In the genomic region with DNA sequence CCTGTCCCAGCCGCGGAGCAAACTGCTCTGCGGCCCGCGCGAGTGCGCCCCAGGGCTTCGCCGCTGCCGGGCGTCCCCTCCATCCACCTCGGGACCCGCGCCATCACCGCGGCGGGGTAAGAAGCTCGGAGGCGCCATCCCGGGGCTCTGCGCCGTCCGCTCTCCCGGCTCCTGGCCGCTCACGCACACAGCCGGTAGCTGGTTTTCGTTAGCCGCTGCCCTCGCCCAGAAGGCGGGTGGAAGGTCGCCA, we compare ENCODE assay signal across 8 cellular contexts. TPM values are rescaled to one million over a fixed set of nuclear protein-coding genes. Genes with fewer than 3 reads are reported as not detected.
DNase-seq lines count a peak whose midpoint lies in the region; ATAC-seq and TF ChIP-seq lines count a peak whose summit lies in the region.

No MANE protein-coding gene starts in this region.

- H3K4me1 Mint-ChIP-seq in central memory CD8-positive, alpha-beta T cell = peaks cover 16% of the 10 kb centered on the region
- H3K4me1 Mint-ChIP-seq in naive B cell = peaks cover 26 to 60% (median 30%) of the 10 kb centered on the region in 3 donors

- H3K27ac Mint-ChIP-seq in central memory CD8-positive, alpha-beta T cell (ENCODE audit: low read depth) = no peak overlapping the region
- H3K27ac Mint-ChIP-seq in naive B cell = peak overlapping the region in 4 of 6 donors; percentile 67 to 89 (median 84)

- H3K27me3 Mint-ChIP-seq in central memory CD8-positive, alpha-beta T cell = peaks cover 84% of the 10 kb centered on the region
- H3K27me3 Mint-ChIP-seq in naive B cell = peaks cover 49 to 79% (median 63%) of the 10 kb centered on the region in 3 donors

- TF ChIP-seq CTCF in BJ (IDR thresholded peaks at IDR 0.05; ENCODE audit: insufficient read depth, low read depth, low read length) = no peak

- peak overlapping the region; percentile 67 for H3K4me3 Mint-ChIP-seq in central memory CD8-positive, alpha-beta T cell
- H3K4me3 Mint-ChIP-seq in naive B cell = peak overlapping the region; percentile 82 to 94 (median 91)

- POLR2A ChIA-PET in BJ (lab: Charles Lee) = no interaction called here

- DNase-seq in BJ (ENCODE audit: low read depth) (no peak), H7 (peak; percentile 84), naive B cell (no peak), SKM-1 treated with dmso at 0.1 percent for 144 hours (lab: John Stamatoyannopoulos, UW; ENCODE audit: unreplicated experiment) (no peak), SW 1271 (lab: John Stamatoyannopoulos, UW) (no peak)
- DNase-seq in central memory CD8-positive, alpha-beta T cell (ENCODE audit: low spot score in 2 of 2) = no peak

- no peaks in the 10 kb centered on the region for H3K9me3 Mint-ChIP-seq in central memory CD8-positive, alpha-beta T cell
- no peaks in the 10 kb centered on the region for H3K9me3 Mint-ChIP-seq in naive B cell

- CTCF ChIA-PET in BJ (lab: Yijun Ruan, JAX) = interaction anchor here (1.2 to 11.3 kb wide), 5 partner anchors 10 to 296 kb away, joined by 3 to 221 read pairs (median 123); a partner anchor contains a TSS

- H3K36me3 Mint-ChIP-seq in central memory CD8-positive, alpha-beta T cell (ENCODE audit: insufficient read depth) = peaks cover 3% of the 10 kb centered on the region
- no peaks in the 10 kb centered on the region for H3K36me3 Mint-ChIP-seq in naive B cell

- no peak for ATAC-seq in central memory CD8-positive, alpha-beta T cell (replicated peaks; ENCODE audit: extremely low read depth, poor library complexity, severe bottlenecking)
- ATAC-seq in naive B cell (ENCODE audit: low read depth in 2 of 2) = peak; percentile 11 to 13
- ATAC-seq in HG03571 (IDR thresholded peaks at IDR 0.05; ENCODE audit: unreplicated experiment) = no peak
- no peak for ATAC-seq in GM19324 (IDR thresholded peaks at IDR 0.05; ENCODE audit: low FRiP score, unreplicated experiment)

- H3K4me3 ChIP-seq in BJ (ENCODE audit: low read depth, low read length) = peak overlapping the region; percentile 49
- H3K4me3 ChIP-seq in H7 (ENCODE audit: insufficient read depth, low read depth, low read length) = peak overlapping the region; percentile 52

- H3K36me3 ChIP-seq in BJ (ENCODE audit: control insufficient read depth, insufficient read depth, low read length) (no peaks in the 10 kb centered on the region), H7 (replicated peaks; ENCODE audit: control insufficient read depth, insufficient read depth, low read length) (no peaks in the 10 kb centered on the region)

- H3K27me3 ChIP-seq in BJ (ENCODE audit: control insufficient read depth, insufficient read depth, low read length) (peaks cover 39% of the 10 kb centered on the region), H7 (ENCODE audit: control insufficient read depth, insufficient read depth, low read length) (peaks cover 89% of the 10 kb centered on the region)

RNA-seq across cellular contexts. Expression of a gene that starts 0.9 kb away (rescaled TPM):
- 0.28 and 0.32 TPM in 2 replicates for polyA plus RNA-seq in BJ (2011; rRNA removed)
- polyA minus RNA-seq in BJ (2011; rRNA and poly(A)+ RNA removed) = 0.43 and 1.0 TPM in 2 replicates
- total RNA-seq in H7 (2014; rRNA removed; shearing (Covaris generic)) = 1.4 TPM in 2 replicates
- under 1 TPM in 5 of 6 donors, not detected in 1; 0.17 to 0.77 (median 0.34) TPM for polyA plus RNA-seq in naive B cell (ENCODE audit: low read depth in 6 of 6)

RNA-seq across cellular contexts. Expression of a gene that starts 15.1 kb away (rescaled TPM):
- 8.3 and 13.6 TPM in 2 replicates for polyA plus RNA-seq in BJ (2011; rRNA removed)
- polyA minus RNA-seq in BJ (2011; rRNA and poly(A)+ RNA removed) = 10.2 and 10.4 TPM in 2 replicates
- 30.2 and 41.3 TPM in 2 replicates for total RNA-seq in H7 (2014; rRNA removed; shearing (Covaris generic))
- polyA plus RNA-seq in naive B cell (ENCODE audit: low read depth in 6 of 6) = 10 to 100 TPM; 10.8 to 23.3 (median 16.0) TPM

Comparison
In these comparisons a context has a peak if more than half of its experiments do, and no peak if none do; other contexts are left out.
1. ATAC-seq: peak in naive B cell (2 of 2); none in central memory CD8-positive, alpha-beta T cell (single experiment), HG03571 (single experiment) and GM19324 (single experiment).